35 cellular contexts compared by ENCODE assay signal in the genomic region with DNA sequence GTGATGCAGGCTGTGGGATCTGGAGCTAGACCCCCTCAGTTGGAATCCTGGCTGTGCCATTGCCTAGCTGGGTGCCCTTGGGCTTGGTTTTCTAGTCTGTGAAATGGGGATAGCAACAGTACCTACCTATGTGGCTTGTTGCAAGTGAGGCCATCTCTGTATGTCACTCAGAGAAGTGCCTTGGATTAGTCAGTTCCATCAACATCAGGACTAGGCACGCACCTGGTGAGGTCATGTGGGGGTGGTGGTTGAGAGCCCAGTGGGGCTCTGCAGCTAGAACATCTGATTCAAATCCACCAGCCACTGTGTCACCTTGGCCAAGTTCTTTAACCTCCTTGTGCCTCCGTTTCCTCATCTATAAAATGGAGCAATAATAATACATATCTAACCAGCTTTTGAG. TPM values are rescaled to one million over a fixed set of nuclear protein-coding genes. Genes with fewer than 3 reads are reported as not detected.
"Had no signal": no experiment of that assay in that cellular context is flagged by ENCODE, and none has a peak within 500 bp of the region (broad histone marks: within the 10 kb centered on the region; RNA-seq: fewer than 3 reads in every experiment).

No MANE protein-coding gene starts in this region.

- H3K27ac Mint-ChIP-seq: activated B cell treated with CpG ODN at 0.5 μM for 24 hours; activated CD8-positive, alpha-beta T cell treated with anti-CD3 and anti-CD28 coated beads for 36 hours; activated naive CD4-positive, alpha-beta T cell treated with anti-CD3 and anti-CD28 coated beads for 36 hours; activated naive CD4-positive, alpha-beta T cell treated with anti-CD3 and anti-CD28 coated beads, Interleukin-2, amount 50 U/mL, for 24 hours; activated naive CD8-positive, alpha-beta T cell treated with anti-CD3 and anti-CD28 coated beads for 36 hours; activated naive CD8-positive, alpha-beta T cell treated with anti-CD3 and anti-CD28 coated beads, Interleukin-2, amount 50 U/mL, for 24 hours; activated T-helper 2 cell treated with anti-CD3 and anti-CD28 coated beads, Interferon-gamma antibody, Interleukin-2, Interleukin-4, amounts not matched to agents 10 μg/mL and 5 μg/mL and 100 μg/mL, durations not matched to agents 14 hours and 24 hours and 36 hours; T-helper 17 cell; T-helper 2 cell treated with Interferon-gamma antibody and Interleukin-4, amounts not matched to agents 5 μg/mL and 100 μg/mL, for 36 hours had no signal

- H3K4me3 ChIP-seq: adrenal gland, body of pancreas, cardiac muscle cell, colonic mucosa, esophagus squamous epithelium had no signal

- H3K36me3 Mint-ChIP-seq: activated naive CD4-positive, alpha-beta T cell treated with anti-CD3 and anti-CD28 coated beads, Interleukin-2, amount 50 U/mL, for 24 hours; activated naive CD8-positive, alpha-beta T cell treated with anti-CD3 and anti-CD28 coated beads for 36 hours had no signal

- H3K4me3 Mint-ChIP-seq: activated B cell treated with CpG ODN at 0.5 μM for 24 hours; activated CD8-positive, alpha-beta T cell treated with anti-CD3 and anti-CD28 coated beads for 36 hours; activated naive CD4-positive, alpha-beta T cell treated with anti-CD3 and anti-CD28 coated beads for 36 hours; activated naive CD4-positive, alpha-beta T cell treated with anti-CD3 and anti-CD28 coated beads, Interleukin-2, amount 50 U/mL, for 24 hours; activated naive CD8-positive, alpha-beta T cell treated with anti-CD3 and anti-CD28 coated beads for 36 hours; activated naive CD8-positive, alpha-beta T cell treated with anti-CD3 and anti-CD28 coated beads, Interleukin-2, amount 50 U/mL, for 24 hours; activated T-cell treated with anti-CD3 and anti-CD28 coated beads, Interleukin-2, amount 50 U/mL, for 4 hours; T-helper 17 cell; T-helper 2 cell treated with Interferon-gamma antibody and Interleukin-4, amounts not matched to agents 5 μg/mL and 100 μg/mL, for 36 hours had no signal

- H3K27me3 ChIP-seq: adrenal gland, body of pancreas, cardiac muscle cell, colonic mucosa had no signal

- FAIRE-seq: endometrium, endothelial cell of umbilical vein had no signal

- DNase-seq: activated B cell treated with CpG ODN at 0.5 μM for 24 hours; activated CD4-positive, alpha-beta T cell treated with anti-CD3 and anti-CD28 coated beads for 48 hours; activated CD4-positive, alpha-beta T cell treated with anti-CD3 and anti-CD28 coated beads, Interleukin-2, amount 50 U/mL, for 1 hour; activated CD4-positive, alpha-beta T cell treated with anti-CD3 and anti-CD28 coated beads, Interleukin-2, amount 50 U/mL, for 48 hours; activated CD8-positive, alpha-beta memory T cell treated with anti-CD3 and anti-CD28 coated beads for 24 hours; activated CD8-positive, alpha-beta T cell treated with anti-CD3 and anti-CD28 coated beads for 36 hours; activated naive CD4-positive, alpha-beta T cell treated with anti-CD3 and anti-CD28 coated beads for 36 hours; activated naive CD8-positive, alpha-beta T cell treated with anti-CD3 and anti-CD28 coated beads for 36 hours; activated naive CD8-positive, alpha-beta T cell treated with anti-CD3 and anti-CD28 coated beads, Interleukin-2, amount 50 U/mL, for 24 hours; activated T-cell treated with anti-CD3 and anti-CD28 coated beads, Interleukin-2, amount 50 U/mL, for 4 hours; adrenal gland; amygdala; aorta; body of pancreas; central memory CD4-positive, alpha-beta T cell; cerebellar nuclear complex; colonic mucosa; effector CD8-positive, alpha-beta T cell; esophagus squamous epithelium; foreskin melanocyte; head of caudate nucleus; T-helper 1 cell; T-helper 17 cell; T1000; WERI-Rb-1 had no signal

- H3K27ac ChIP-seq: adrenal gland, body of pancreas, cardiac muscle cell, colonic mucosa, epithelial cell of prostate, esophagus squamous epithelium, WERI-Rb-1 had no signal

- H3K9me3 Mint-ChIP-seq: activated B cell treated with CpG ODN at 0.5 μM for 24 hours; activated CD8-positive, alpha-beta T cell treated with anti-CD3 and anti-CD28 coated beads for 36 hours; activated naive CD4-positive, alpha-beta T cell treated with anti-CD3 and anti-CD28 coated beads for 36 hours; activated naive CD4-positive, alpha-beta T cell treated with anti-CD3 and anti-CD28 coated beads, Interleukin-2, amount 50 U/mL, for 24 hours; activated naive CD8-positive, alpha-beta T cell treated with anti-CD3 and anti-CD28 coated beads for 36 hours; activated naive CD8-positive, alpha-beta T cell treated with anti-CD3 and anti-CD28 coated beads, Interleukin-2, amount 50 U/mL, for 24 hours; activated T-cell treated with anti-CD3 and anti-CD28 coated beads, Interleukin-2, amount 50 U/mL, for 4 hours; activated T-helper 2 cell treated with anti-CD3 and anti-CD28 coated beads, Interferon-gamma antibody, Interleukin-2, Interleukin-4, amounts not matched to agents 10 μg/mL and 5 μg/mL and 100 μg/mL, durations not matched to agents 14 hours and 24 hours and 36 hours; T-helper 2 cell treated with Interferon-gamma antibody and Interleukin-4, amounts not matched to agents 5 μg/mL and 100 μg/mL, for 36 hours had no signal

- H3K4me1 ChIP-seq: body of pancreas, colonic mucosa had no signal

- H3K9me3 ChIP-seq: adrenal gland, body of pancreas, colonic mucosa, esophagus squamous epithelium had no signal

- ATAC-seq: activated CD4-positive, CD25-positive, alpha-beta regulatory T cell treated with anti-CD3 and anti-CD28 coated beads, Interleukin-2, amount 50 U/mL, for 24 hours; activated CD8-positive, alpha-beta T cell treated with anti-CD3 and anti-CD28 coated beads for 36 hours; activated naive CD8-positive, alpha-beta T cell treated with anti-CD3 and anti-CD28 coated beads, Interleukin-2, amount 50 U/mL, for 24 hours; activated T-cell treated with anti-CD3 and anti-CD28 coated beads, Interleukin-2, amount 50 U/mL, for 4 hours; body of pancreas; T-helper 17 cell had no signal

- H3K4me1 Mint-ChIP-seq: activated B cell treated with CpG ODN at 0.5 μM for 24 hours; activated naive CD4-positive, alpha-beta T cell treated with anti-CD3 and anti-CD28 coated beads, Interleukin-2, amount 50 U/mL, for 24 hours; activated naive CD8-positive, alpha-beta T cell treated with anti-CD3 and anti-CD28 coated beads for 36 hours; activated naive CD8-positive, alpha-beta T cell treated with anti-CD3 and anti-CD28 coated beads, Interleukin-2, amount 50 U/mL, for 24 hours had no signal

- H3K36me3 ChIP-seq: adrenal gland, cardiac muscle cell, colonic mucosa, esophagus squamous epithelium, WERI-Rb-1 had no signal

RNA-seq across cellular contexts. Expression of a gene that starts 12.5 kb away (rescaled TPM):
- total RNA-seq: activated B cell treated with CpG ODN at 0.5 μM for 24 hours; activated naive CD4-positive, alpha-beta T cell treated with anti-CD3 and anti-CD28 coated beads for 36 hours; activated T-helper 2 cell treated with anti-CD3 and anti-CD28 coated beads, Interferon-gamma antibody, Interleukin-2, Interleukin-4, amounts not matched to agents 10 μg/mL and 5 μg/mL and 100 μg/mL, durations not matched to agents 14 hours and 24 hours and 36 hours; body of pancreas; esophagus squamous epithelium; fibroblast of lung; fibroblast of villous mesenchyme; T-helper 17 cell had no signal
- polyA plus RNA-seq: aorta, fibroblast of lung had no signal
